In the genomic region with DNA sequence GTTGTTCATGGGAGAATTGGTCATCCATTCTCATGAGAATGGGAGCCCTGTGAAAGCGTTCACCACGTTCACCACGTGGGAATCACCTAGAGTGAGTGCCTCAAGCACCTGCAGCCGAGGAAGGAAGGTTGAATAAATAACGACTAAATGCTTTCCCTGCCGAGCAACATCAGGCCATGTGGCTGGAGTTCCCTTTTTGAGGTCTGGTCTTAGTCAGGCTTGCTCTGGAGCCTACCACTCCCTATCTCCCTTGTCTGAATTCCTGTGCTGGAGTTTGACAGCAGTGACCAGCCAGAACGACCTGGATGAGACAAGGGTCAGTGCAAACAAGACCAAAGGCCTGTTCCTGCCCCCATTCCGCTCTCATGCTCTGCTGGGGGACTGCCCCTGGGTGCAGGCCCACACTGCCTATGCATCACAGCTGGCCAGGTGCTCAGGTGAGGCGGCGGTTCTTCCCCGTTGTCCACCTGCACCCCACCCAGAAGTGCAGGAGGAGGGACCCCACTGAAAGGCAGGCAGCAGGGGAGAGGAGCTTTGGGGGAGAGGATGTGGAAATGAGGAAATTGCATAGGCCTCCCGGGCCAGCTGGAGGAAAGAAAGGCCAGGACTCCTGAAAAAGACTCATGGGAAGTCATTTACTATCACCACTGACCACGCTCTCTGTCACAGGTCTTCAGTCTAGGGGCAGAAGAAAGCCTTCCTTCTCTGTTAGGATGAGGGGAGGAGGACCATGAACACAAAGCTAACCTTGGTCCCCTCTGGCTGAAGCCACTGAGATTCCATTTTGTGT, we compare ENCODE assay signal across 17 cellular contexts. TPM values are rescaled to one million over a fixed set of nuclear protein-coding genes. Genes with fewer than 3 reads are reported as not detected.
DNase-seq lines count a peak whose midpoint lies in the region; TF ChIP-seq lines count a peak whose summit lies in the region.
"Had no signal": no experiment of that assay in that cellular context is flagged by ENCODE, and none has a peak within 500 bp of the region (broad histone marks: within the 10 kb centered on the region; RNA-seq: fewer than 3 reads in every experiment).

No MANE protein-coding gene starts in this region.

- H3K4me2 ChIP-seq in H9 (ENCODE audit: insufficient read depth, insufficient read length, low read length): no peak overlapping the region

- no peak overlapping the region for H3T11ph ChIP-seq in H9 (ENCODE audit: low read length)

- H2BK120ac ChIP-seq in H9 (ENCODE audit: low read depth, low read length, poor library complexity, severe bottlenecking): no peak overlapping the region

- H3K27ac ChIP-seq in H9 (ENCODE audit: insufficient read length, low read depth, low read length): no peak overlapping the region
- peak overlapping the region; percentile 46 to 58 for H3K27ac ChIP-seq in right atrium auricular region
- H3K27ac ChIP-seq in stomach: peak overlapping the region in 3 of 5 donors; percentile 28 to 63 (median 38)
- H3K27ac ChIP-seq in CD8-positive, alpha-beta memory T cell (ENCODE audit: low read depth, low read length): no peak overlapping the region

- POLR2A ChIA-PET in CD8-positive, alpha-beta memory T cell (lab: Charles Lee): no interaction called here

- H3K14ac ChIP-seq in H9 (ENCODE audit: insufficient read depth, low read length): peak overlapping the region; percentile 18; the same call in 1 of the 2 replicates

- TF ChIP-seq EP300 in stomach (IDR thresholded peaks at IDR 0.05): no peak

- no peak overlapping the region for H3K4me3 Mint-ChIP-seq in H9
- no peak overlapping the region for H3K4me3 Mint-ChIP-seq in CD8-positive, alpha-beta memory T cell

- no peak overlapping the region for H3K4me3 ChIP-seq in right atrium auricular region
- H3K4me3 ChIP-seq in stomach: no peak overlapping the region
- H3K4me3 ChIP-seq in CD8-positive, alpha-beta memory T cell (ENCODE audit: low read length): no peak overlapping the region
- H3K4me3 ChIP-seq: body of pancreas, MG63 had no signal

- no peak for TF ChIP-seq POLR2A in stomach (IDR thresholded peaks at IDR 0.05)

- TF ChIP-seq CTCF in H9 (conservative IDR thresholded peaks at IDR 0.05) (no peak), right atrium auricular region (IDR thresholded peaks at IDR 0.05) (no peak), stomach (IDR thresholded peaks at IDR 0.05) (no peak)

- H2BK20ac ChIP-seq in H9 (ENCODE audit: low read depth, low read length, poor library complexity, severe bottlenecking): no peak overlapping the region

- H3K27me3 Mint-ChIP-seq in H9 (ENCODE audit: low read depth): peaks cover 1% of the 10 kb centered on the region
- peaks cover 0 to 3% of the 10 kb centered on the region in 2 donors for H3K27me3 Mint-ChIP-seq in CD8-positive, alpha-beta memory T cell

- H2BK12ac ChIP-seq in H9 (ENCODE audit: insufficient read length, low read depth, low read length): no peak overlapping the region

- H3K79me2 ChIP-seq in H9 (ENCODE audit: insufficient read depth, low read length): no peaks in the 10 kb centered on the region

- H3K4me1 ChIP-seq in H9 (ENCODE audit: insufficient read depth, low read length) (no peaks in the 10 kb centered on the region; the same call in 1 of the 2 replicates), right atrium auricular region (peaks cover 0 to 49% of the 10 kb centered on the region in 2 donors), stomach (peaks cover 3 to 41% (median 23%) of the 10 kb centered on the region in 4 donors)
- H3K4me1 ChIP-seq in CD8-positive, alpha-beta memory T cell (ENCODE audit: insufficient read depth, low read length): no peaks in the 10 kb centered on the region

- no peak overlapping the region for H4K8ac ChIP-seq in H9 (replicated peaks; ENCODE audit: insufficient read length, low read depth, low read length)

- no peak overlapping the region for H3K27ac Mint-ChIP-seq in H9
- peak overlapping the region in 1 of 8 donors; percentile 17 for H3K27ac Mint-ChIP-seq in CD8-positive, alpha-beta memory T cell

- CTCF ChIA-PET in CD8-positive, alpha-beta memory T cell (lab: Charles Lee): interaction anchor here (1.4 kb wide), 1 partner anchor 135 kb away, joined by 3 read pairs; no protein-coding TSS in a partner anchor

- no peak overlapping the region for H4K5ac ChIP-seq in H9 (ENCODE audit: insufficient read length, low read depth, low read length)

- no peak overlapping the region for H3K4ac ChIP-seq in H9 (ENCODE audit: low read depth, low read length)

- H3K27me3 ChIP-seq in H9 (ENCODE audit: insufficient read depth, low read length) (no peaks in the 10 kb centered on the region; the same call in 1 of the 2 replicates), right atrium auricular region (no peaks in the 10 kb centered on the region), stomach (no peaks in the 10 kb centered on the region)
- no peaks in the 10 kb centered on the region for H3K27me3 ChIP-seq in CD8-positive, alpha-beta memory T cell (ENCODE audit: insufficient read depth, low read length, poor library complexity, severe bottlenecking)
- H3K27me3 ChIP-seq: body of pancreas had no signal

- H3K9me3 ChIP-seq in H9 (ENCODE audit: control insufficient read depth, low read depth, low read length) (no peaks in the 10 kb centered on the region), right atrium auricular region (no peaks in the 10 kb centered on the region), stomach (no peaks in the 10 kb centered on the region)
- H3K9me3 ChIP-seq in CD8-positive, alpha-beta memory T cell (ENCODE audit: low read length): no peaks in the 10 kb centered on the region
- H3K9me3 ChIP-seq: body of pancreas, MG63 had no signal

- H4K91ac ChIP-seq in H9 (ENCODE audit: insufficient read length, low read depth, low read length): no peak overlapping the region

- H3K9me3 Mint-ChIP-seq in H9: no peaks in the 10 kb centered on the region; a peak in 1 of 5 replicates
- H3K9me3 Mint-ChIP-seq in CD8-positive, alpha-beta memory T cell: no peaks in the 10 kb centered on the region

- H3K4me1 Mint-ChIP-seq in H9: peaks cover 22 to 35% of the 10 kb centered on the region in 2 experiments
- no peaks in the 10 kb centered on the region for H3K4me1 Mint-ChIP-seq in CD8-positive, alpha-beta memory T cell

- H2AK5ac ChIP-seq in H9 (ENCODE audit: insufficient read length, low read length): no peak overlapping the region

- H3K23ac ChIP-seq in H9 (ENCODE audit: insufficient read length, low read depth, low read length): no peak overlapping the region

- no peak overlapping the region for H2AFZ ChIP-seq in H9 (ENCODE audit: low read length)

- H3K36me3 Mint-ChIP-seq in H9 (ENCODE audit: insufficient read depth in 1 of 3, low read depth in 3 of 3): no peaks in the 10 kb centered on the region; a peak in 1 of 7 replicates
- no peaks in the 10 kb centered on the region for H3K36me3 Mint-ChIP-seq in CD8-positive, alpha-beta memory T cell

- no peak overlapping the region for H3K9ac ChIP-seq in H9 (ENCODE audit: extremely low read depth, insufficient read length, low read length)

- H3K56ac ChIP-seq in H9 (ENCODE audit: insufficient read length, low read depth, low read length): no peak overlapping the region

- H2BK15ac ChIP-seq in H9 (ENCODE audit: low read depth, low read length): no peak overlapping the region

- DNase-seq in H9: no peak
- DNase-seq in SIG-M5 treated with dmso at 0.1 percent for 504 hours (lab: John Stamatoyannopoulos, UW; ENCODE audit: unreplicated experiment): peak; percentile 83
- no peak for DNase-seq in right atrium auricular region (ENCODE audit: low spot score)
- DNase-seq in stomach: no peak
- DNase-seq in activated CD4-positive, CD25-positive, alpha-beta regulatory T cell treated with anti-CD3 and anti-CD28 coated beads, Interleukin-2, amount 50 U/mL, for 72 hours: no peak
- no peak for DNase-seq in NCI-H345 treated with DMSO at 0.1 percent for 48 hours (lab: John Stamatoyannopoulos, UW; ENCODE audit: unreplicated experiment)
- no peak for DNase-seq in stimulated activated CD4-positive, alpha-beta T cell treated with anti-CD3 and anti-CD28 coated beads, Interleukin-1b, Interleukin-23, amount 100 ng/mL, for 48 hours
- no peak for DNase-seq in CD8-positive, alpha-beta memory T cell
- DNase-seq: activated CD8-positive, alpha-beta memory T cell treated with anti-CD3 and anti-CD28 coated beads for 24 hours; activated gamma-delta T cell treated with Interleukin-2 at 50 U/mL for 16 hours; body of pancreas; DND-41; effector memory CD4-positive, alpha-beta T cell; foreskin fibroblast; HCEC 1CT; MG63; NCI-H524 had no signal

- no peaks in the 10 kb centered on the region for H3K79me1 ChIP-seq in H9 (ENCODE audit: insufficient read depth, low read depth, low read length, poor library complexity, severe bottlenecking)

- no peaks in the 10 kb centered on the region for H4K20me1 ChIP-seq in H9 (ENCODE audit: control insufficient read depth, insufficient read depth, insufficient read length)

- no CpG with 5 or more reads among the region's 13 CpGs for WGBS in H9 (ENCODE audit: extremely low coverage, insufficient read length, low lambda C conversion rate)
- 69 to 73% (median 72%) methylated on average over 10 to 13 of the region's 13 CpGs for WGBS in stomach, 5 donors

- H2BK5ac ChIP-seq in H9 (ENCODE audit: insufficient read length, low read length): no peak overlapping the region

- intact Hi-C loops in stomach (cut with DNase I; ENCODE audit: low total_unique reads): no loop called here

- no peaks in the 10 kb centered on the region for H3K36me3 ChIP-seq in right atrium auricular region
- no peaks in the 10 kb centered on the region for H3K36me3 ChIP-seq in stomach
- no peaks in the 10 kb centered on the region for H3K36me3 ChIP-seq in CD8-positive, alpha-beta memory T cell (ENCODE audit: insufficient read depth, low read length)
- H3K36me3 ChIP-seq: MG63 had no signal

- no peaks in the 10 kb centered on the region for H3K23me2 ChIP-seq in H9 (ENCODE audit: insufficient read length, low read depth, low read length, poor library complexity, severe bottlenecking)

- peak overlapping the region; percentile 6 for H3K18ac ChIP-seq in H9 (ENCODE audit: insufficient read length, low read depth, low read length)

RNA-seq across cellular contexts. Expression of gene KCNMB1, which starts 28.3 kb away (rescaled TPM):
- total RNA-seq in H9 (2021) (0.22 and 0.28 TPM in 2 replicates), right atrium auricular region (under 1 TPM; 0.74 to 0.83 TPM), stomach (10 to 100 TPM in 1 of 5 donors, 1 to 10 TPM in 3, under 1 TPM in 1; 0.29 to 14.7 (median 6.1) TPM)
- 10 to 100 TPM in 1 of 3 donors, 1 to 10 TPM in 2; 1.7 to 19.8 (median 2.6) TPM for polyA plus RNA-seq in stomach
- total RNA-seq in CD8-positive, alpha-beta memory T cell: not detected
- not detected for polyA plus RNA-seq in CD8-positive, alpha-beta memory T cell

Comparison
In these comparisons a context has a peak if more than half of its experiments do, and no peak if none do; other contexts are left out.
1. H3K27ac ChIP-seq: peak in right atrium auricular region (2 of 2) and stomach (3 of 5); none in H9 (single experiment) and CD8-positive, alpha-beta memory T cell (single experiment).